Comparison of ENCODE assay signal across 1 cellular context in the genomic region with DNA sequence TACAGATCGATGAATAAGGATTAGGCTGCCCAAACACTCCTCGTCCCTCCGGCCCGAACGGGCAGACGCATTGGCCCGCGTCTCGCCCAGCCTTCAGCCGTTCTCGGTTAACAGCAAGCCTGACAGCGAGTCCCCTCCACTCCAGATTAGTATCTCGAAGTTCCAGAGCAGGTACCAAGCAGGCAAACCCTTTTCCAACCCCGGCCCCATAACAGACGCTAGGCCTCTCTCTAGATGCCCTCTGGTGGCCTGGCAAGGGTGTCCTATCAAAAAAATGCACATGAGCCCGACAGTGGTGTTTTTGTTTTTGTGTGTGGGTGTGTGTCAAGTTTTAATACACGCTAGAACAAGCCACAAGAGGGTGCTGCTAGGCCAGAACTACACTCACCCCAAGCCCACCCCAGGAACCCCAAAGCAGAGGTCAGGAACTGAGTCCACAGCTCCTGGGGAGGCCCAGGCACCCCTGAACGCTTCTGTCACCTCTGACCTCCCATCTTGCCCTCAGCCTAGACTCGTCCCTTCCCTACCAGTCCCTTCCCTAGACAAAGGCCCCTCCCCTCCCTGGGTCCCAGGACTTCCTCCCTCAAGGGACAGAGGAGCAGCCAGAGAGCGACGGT.
TF ChIP-seq lines count a peak whose summit lies in the region.

No MANE protein-coding gene starts in this region.

TF ChIP-seq in GM12878, 131 proteins besides CTCF, POLR2A, EP300 and RAD21 (continued from another document and continues in another):
- TF ChIP-seq, protein P1, sequence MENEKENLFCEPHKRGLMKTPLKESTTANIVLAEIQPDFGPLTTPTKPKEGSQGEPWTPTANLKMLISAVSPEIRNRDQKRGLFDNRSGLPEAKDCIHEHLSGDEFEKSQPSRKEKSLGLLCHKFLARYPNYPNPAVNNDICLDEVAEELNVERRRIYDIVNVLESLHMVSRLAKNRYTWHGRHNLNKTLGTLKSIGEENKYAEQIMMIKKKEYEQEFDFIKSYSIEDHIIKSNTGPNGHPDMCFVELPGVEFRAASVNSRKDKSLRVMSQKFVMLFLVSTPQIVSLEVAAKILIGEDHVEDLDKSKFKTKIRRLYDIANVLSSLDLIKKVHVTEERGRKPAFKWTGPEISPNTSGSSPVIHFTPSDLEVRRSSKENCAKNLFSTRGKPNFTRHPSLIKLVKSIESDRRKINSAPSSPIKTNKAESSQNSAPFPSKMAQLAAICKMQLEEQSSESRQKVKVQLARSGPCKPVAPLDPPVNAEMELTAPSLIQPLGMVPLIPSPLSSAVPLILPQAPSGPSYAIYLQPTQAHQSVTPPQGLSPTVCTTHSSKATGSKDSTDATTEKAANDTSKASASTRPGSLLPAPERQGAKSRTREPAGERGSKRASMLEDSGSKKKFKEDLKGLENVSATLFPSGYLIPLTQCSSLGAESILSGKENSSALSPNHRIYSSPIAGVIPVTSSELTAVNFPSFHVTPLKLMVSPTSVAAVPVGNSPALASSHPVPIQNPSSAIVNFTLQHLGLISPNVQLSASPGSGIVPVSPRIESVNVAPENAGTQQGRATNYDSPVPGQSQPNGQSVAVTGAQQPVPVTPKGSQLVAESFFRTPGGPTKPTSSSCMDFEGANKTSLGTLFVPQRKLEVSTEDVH (IDR thresholded peaks at IDR 0.05; ENCODE audit: low read depth, partially characterized antibody) = no peak
- TF ChIP-seq, protein P2, sequence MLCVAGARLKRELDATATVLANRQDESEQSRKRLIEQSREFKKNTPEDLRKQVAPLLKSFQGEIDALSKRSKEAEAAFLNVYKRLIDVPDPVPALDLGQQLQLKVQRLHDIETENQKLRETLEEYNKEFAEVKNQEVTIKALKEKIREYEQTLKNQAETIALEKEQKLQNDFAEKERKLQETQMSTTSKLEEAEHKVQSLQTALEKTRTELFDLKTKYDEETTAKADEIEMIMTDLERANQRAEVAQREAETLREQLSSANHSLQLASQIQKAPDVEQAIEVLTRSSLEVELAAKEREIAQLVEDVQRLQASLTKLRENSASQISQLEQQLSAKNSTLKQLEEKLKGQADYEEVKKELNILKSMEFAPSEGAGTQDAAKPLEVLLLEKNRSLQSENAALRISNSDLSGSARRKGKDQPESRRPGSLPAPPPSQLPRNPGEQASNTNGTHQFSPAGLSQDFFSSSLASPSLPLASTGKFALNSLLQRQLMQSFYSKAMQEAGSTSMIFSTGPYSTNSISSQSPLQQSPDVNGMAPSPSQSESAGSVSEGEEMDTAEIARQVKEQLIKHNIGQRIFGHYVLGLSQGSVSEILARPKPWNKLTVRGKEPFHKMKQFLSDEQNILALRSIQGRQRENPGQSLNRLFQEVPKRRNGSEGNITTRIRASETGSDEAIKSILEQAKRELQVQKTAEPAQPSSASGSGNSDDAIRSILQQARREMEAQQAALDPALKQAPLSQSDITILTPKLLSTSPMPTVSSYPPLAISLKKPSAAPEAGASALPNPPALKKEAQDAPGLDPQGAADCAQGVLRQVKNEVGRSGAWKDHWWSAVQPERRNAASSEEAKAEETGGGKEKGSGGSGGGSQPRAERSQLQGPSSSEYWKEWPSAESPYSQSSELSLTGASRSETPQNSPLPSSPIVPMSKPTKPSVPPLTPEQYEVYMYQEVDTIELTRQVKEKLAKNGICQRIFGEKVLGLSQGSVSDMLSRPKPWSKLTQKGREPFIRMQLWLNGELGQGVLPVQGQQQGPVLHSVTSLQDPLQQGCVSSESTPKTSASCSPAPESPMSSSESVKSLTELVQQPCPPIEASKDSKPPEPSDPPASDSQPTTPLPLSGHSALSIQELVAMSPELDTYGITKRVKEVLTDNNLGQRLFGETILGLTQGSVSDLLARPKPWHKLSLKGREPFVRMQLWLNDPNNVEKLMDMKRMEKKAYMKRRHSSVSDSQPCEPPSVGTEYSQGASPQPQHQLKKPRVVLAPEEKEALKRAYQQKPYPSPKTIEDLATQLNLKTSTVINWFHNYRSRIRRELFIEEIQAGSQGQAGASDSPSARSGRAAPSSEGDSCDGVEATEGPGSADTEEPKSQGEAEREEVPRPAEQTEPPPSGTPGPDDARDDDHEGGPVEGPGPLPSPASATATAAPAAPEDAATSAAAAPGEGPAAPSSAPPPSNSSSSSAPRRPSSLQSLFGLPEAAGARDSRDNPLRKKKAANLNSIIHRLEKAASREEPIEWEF (IDR thresholded peaks at IDR 0.05; ENCODE audit: insufficient replicate concordance, low read depth, low read length) = peak; percentile 38
- TF ChIP-seq, protein P3, sequence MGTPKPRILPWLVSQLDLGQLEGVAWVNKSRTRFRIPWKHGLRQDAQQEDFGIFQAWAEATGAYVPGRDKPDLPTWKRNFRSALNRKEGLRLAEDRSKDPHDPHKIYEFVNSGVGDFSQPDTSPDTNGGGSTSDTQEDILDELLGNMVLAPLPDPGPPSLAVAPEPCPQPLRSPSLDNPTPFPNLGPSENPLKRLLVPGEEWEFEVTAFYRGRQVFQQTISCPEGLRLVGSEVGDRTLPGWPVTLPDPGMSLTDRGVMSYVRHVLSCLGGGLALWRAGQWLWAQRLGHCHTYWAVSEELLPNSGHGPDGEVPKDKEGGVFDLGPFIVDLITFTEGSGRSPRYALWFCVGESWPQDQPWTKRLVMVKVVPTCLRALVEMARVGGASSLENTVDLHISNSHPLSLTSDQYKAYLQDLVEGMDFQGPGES (IDR thresholded peaks at IDR 0.05) = no peak
- no peak for TF ChIP-seq GABPA (IDR thresholded peaks at IDR 0.05; ENCODE audit: low read depth)
- TF ChIP-seq SPI1 (IDR thresholded peaks at IDR 0.05; ENCODE audit: borderline replicate concordance, insufficient read depth, low read depth, low read length) = peak; percentile 39; the same call in 1 of the 2 replicates
- no peak for TF ChIP-seq NRF1 (conservative IDR thresholded peaks at IDR 0.05; ENCODE audit: low read depth, low read length)
- peak; percentile 24; the same call in 1 of the 2 replicates for TF ChIP-seq CREB1 (IDR thresholded peaks at IDR 0.05; ENCODE audit: low read depth)
- TF ChIP-seq KLF5 (IDR thresholded peaks at IDR 0.05; ENCODE audit: partially characterized antibody) = no peak
- TF ChIP-seq, protein P4, sequence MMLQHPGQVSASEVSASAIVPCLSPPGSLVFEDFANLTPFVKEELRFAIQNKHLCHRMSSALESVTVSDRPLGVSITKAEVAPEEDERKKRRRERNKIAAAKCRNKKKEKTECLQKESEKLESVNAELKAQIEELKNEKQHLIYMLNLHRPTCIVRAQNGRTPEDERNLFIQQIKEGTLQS (IDR thresholded peaks at IDR 0.05; ENCODE audit: borderline replicate concordance, extremely low read depth, low read depth, low read length) = no peak
- TF ChIP-seq, protein P5, sequence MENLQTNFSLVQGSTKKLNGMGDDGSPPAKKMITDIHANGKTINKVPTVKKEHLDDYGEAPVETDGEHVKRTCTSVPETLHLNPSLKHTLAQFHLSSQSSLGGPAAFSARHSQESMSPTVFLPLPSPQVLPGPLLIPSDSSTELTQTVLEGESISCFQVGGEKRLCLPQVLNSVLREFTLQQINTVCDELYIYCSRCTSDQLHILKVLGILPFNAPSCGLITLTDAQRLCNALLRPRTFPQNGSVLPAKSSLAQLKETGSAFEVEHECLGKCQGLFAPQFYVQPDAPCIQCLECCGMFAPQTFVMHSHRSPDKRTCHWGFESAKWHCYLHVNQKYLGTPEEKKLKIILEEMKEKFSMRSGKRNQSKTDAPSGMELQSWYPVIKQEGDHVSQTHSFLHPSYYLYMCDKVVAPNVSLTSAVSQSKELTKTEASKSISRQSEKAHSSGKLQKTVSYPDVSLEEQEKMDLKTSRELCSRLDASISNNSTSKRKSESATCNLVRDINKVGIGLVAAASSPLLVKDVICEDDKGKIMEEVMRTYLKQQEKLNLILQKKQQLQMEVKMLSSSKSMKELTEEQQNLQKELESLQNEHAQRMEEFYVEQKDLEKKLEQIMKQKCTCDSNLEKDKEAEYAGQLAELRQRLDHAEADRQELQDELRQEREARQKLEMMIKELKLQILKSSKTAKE (IDR thresholded peaks at IDR 0.05; ENCODE audit: low read depth, poor library complexity, severe bottlenecking) = peak; percentile 80
- TF ChIP-seq BCL11A (IDR thresholded peaks at IDR 0.05; ENCODE audit: low read depth, low read length) = no peak
- no peak for TF ChIP-seq MTA3 (IDR thresholded peaks at IDR 0.05; ENCODE audit: borderline replicate concordance, low read length)
- TF ChIP-seq NR2C2 (IDR thresholded peaks at IDR 0.05; ENCODE audit: borderline replicate concordance, control insufficient read depth, insufficient read length, low read depth) = no peak
- no peak for TF ChIP-seq TCF12 (IDR thresholded peaks at IDR 0.05; ENCODE audit: low read depth, low read length)
- TF ChIP-seq LARP7 (IDR thresholded peaks at IDR 0.05) = peak; percentile 36; the same call in 1 of the 2 replicates
- TF ChIP-seq TCF3 (IDR thresholded peaks at IDR 0.05; ENCODE audit: borderline replicate concordance, insufficient read depth, low read depth, low read length) = no peak
- no peak for TF ChIP-seq CBFB (IDR thresholded peaks at IDR 0.05; ENCODE audit: low read depth)
- no peak for TF ChIP-seq ZNF274 (IDR thresholded peaks at IDR 0.05; ENCODE audit: insufficient read depth, insufficient read length)
- peak; percentile 70 for TF ChIP-seq SMC3 (IDR thresholded peaks at IDR 0.05; ENCODE audit: borderline replicate concordance, low read length)
- TF ChIP-seq ZNF24 (IDR thresholded peaks at IDR 0.05) = no peak
- TF ChIP-seq EED (IDR thresholded peaks at IDR 0.05; ENCODE audit: low read depth) = no peak
- TF ChIP-seq IKZF1 (conservative IDR thresholded peaks at IDR 0.05) = no peak
- TF ChIP-seq, protein P6, sequence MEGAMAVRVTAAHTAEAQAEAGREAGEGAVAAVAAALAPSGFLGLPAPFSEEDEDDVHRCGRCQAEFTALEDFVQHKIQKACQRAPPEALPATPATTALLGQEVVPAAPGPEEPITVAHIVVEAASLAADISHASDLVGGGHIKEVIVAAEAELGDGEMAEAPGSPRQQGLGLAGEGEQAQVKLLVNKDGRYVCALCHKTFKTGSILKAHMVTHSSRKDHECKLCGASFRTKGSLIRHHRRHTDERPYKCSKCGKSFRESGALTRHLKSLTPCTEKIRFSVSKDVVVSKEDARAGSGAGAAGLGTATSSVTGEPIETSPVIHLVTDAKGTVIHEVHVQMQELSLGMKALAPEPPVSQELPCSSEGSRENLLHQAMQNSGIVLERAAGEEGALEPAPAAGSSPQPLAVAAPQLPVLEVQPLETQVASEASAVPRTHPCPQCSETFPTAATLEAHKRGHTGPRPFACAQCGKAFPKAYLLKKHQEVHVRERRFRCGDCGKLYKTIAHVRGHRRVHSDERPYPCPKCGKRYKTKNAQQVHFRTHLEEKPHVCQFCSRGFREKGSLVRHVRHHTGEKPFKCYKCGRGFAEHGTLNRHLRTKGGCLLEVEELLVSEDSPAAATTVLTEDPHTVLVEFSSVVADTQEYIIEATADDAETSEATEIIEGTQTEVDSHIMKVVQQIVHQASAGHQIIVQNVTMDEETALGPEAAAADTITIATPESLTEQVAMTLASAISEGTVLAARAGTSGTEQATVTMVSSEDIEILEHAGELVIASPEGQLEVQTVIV (IDR thresholded peaks at IDR 0.05; ENCODE audit: borderline replicate concordance, partially characterized antibody) = no peak
- TF ChIP-seq RCOR1 (conservative IDR thresholded peaks at IDR 0.05; ENCODE audit: low read depth, low read length) = no peak
- TF ChIP-seq ASH2L (IDR thresholded peaks at IDR 0.05; ENCODE audit: borderline replicate concordance, low read depth) = no peak
- no peak for TF ChIP-seq SUZ12 (IDR thresholded peaks at IDR 0.05; ENCODE audit: unreplicated experiment)
- no peak for TF ChIP-seq PAX5 (IDR thresholded peaks at IDR 0.05; ENCODE audit: borderline replicate concordance, low read depth, low read length)
- TF ChIP-seq JUNB (IDR thresholded peaks at IDR 0.05) = no peak
- TF ChIP-seq RUNX3 (IDR thresholded peaks at IDR 0.05; ENCODE audit: low read length) = no peak
- no peak for TF ChIP-seq IRF4 (IDR thresholded peaks at IDR 0.05; ENCODE audit: low read depth, low read length)
- TF ChIP-seq NFYA (IDR thresholded peaks at IDR 0.05; ENCODE audit: borderline replicate concordance, low read depth, low read length) = no peak
- TF ChIP-seq EZH2 (IDR thresholded peaks at IDR 0.05; ENCODE audit: borderline replicate concordance, control insufficient read depth, low read depth, low read length) = no peak
- TF ChIP-seq SMARCA5 (IDR thresholded peaks at IDR 0.05) = peak; percentile 92
- no peak for TF ChIP-seq PML (IDR thresholded peaks at IDR 0.05; ENCODE audit: low read length)
- no peak for TF ChIP-seq POLR2AphosphoS2 (IDR thresholded peaks at IDR 0.05; ENCODE audit: low read depth, low read length)
- TF ChIP-seq, protein P7, sequence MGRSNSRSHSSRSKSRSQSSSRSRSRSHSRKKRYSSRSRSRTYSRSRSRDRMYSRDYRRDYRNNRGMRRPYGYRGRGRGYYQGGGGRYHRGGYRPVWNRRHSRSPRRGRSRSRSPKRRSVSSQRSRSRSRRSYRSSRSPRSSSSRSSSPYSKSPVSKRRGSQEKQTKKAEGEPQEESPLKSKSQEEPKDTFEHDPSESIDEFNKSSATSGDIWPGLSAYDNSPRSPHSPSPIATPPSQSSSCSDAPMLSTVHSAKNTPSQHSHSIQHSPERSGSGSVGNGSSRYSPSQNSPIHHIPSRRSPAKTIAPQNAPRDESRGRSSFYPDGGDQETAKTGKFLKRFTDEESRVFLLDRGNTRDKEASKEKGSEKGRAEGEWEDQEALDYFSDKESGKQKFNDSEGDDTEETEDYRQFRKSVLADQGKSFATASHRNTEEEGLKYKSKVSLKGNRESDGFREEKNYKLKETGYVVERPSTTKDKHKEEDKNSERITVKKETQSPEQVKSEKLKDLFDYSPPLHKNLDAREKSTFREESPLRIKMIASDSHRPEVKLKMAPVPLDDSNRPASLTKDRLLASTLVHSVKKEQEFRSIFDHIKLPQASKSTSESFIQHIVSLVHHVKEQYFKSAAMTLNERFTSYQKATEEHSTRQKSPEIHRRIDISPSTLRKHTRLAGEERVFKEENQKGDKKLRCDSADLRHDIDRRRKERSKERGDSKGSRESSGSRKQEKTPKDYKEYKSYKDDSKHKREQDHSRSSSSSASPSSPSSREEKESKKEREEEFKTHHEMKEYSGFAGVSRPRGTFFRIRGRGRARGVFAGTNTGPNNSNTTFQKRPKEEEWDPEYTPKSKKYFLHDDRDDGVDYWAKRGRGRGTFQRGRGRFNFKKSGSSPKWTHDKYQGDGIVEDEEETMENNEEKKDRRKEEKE (IDR thresholded peaks at IDR 0.05) = no peak
- no peak for TF ChIP-seq SMAD1 (IDR thresholded peaks at IDR 0.05; ENCODE audit: low read depth, partially characterized antibody)
- TF ChIP-seq, protein P8, sequence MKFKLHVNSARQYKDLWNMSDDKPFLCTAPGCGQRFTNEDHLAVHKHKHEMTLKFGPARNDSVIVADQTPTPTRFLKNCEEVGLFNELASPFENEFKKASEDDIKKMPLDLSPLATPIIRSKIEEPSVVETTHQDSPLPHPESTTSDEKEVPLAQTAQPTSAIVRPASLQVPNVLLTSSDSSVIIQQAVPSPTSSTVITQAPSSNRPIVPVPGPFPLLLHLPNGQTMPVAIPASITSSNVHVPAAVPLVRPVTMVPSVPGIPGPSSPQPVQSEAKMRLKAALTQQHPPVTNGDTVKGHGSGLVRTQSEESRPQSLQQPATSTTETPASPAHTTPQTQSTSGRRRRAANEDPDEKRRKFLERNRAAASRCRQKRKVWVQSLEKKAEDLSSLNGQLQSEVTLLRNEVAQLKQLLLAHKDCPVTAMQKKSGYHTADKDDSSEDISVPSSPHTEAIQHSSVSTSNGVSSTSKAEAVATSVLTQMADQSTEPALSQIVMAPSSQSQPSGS (IDR thresholded peaks at IDR 0.05; ENCODE audit: low read length) = no peak
- TF ChIP-seq MEF2A (IDR thresholded peaks at IDR 0.05; ENCODE audit: insufficient read depth, low read depth, low read length) = no peak
- no peak for TF ChIP-seq KDM1A (IDR thresholded peaks at IDR 0.05; ENCODE audit: borderline replicate concordance)
- TF ChIP-seq MXI1 (IDR thresholded peaks at IDR 0.05; ENCODE audit: low read depth, low read length) = peak; percentile 92
